In genomic region chr10:110393866-110394265, GRCh38 we compare ENCODE assay signal across 17 cellular contexts.
DNase-seq lines count a peak whose midpoint lies in the region; ATAC-seq, FAIRE-seq and TF ChIP-seq lines count a peak whose summit lies in the region.
"Had no signal": no experiment of that assay in that cellular context is flagged by ENCODE, and none has a peak within 500 bp of the region (broad histone marks: within the 10 kb centered on the region; RNA-seq: fewer than 3 reads in every experiment).

No MANE protein-coding gene starts in this region.

- no peak for TF ChIP-seq CTCF in IMR-90 (conservative IDR thresholded peaks at IDR 0.05; ENCODE audit: low read depth, low read length)
- no peak for TF ChIP-seq CTCF in H1 (IDR thresholded peaks at IDR 0.05; ENCODE audit: control extremely low read depth in 1 of 3, insufficient read depth in 1 of 3, low read depth in 1 of 3, low read length in 3 of 3)
- no peak for TF ChIP-seq CTCF in neural progenitor cell (IDR thresholded peaks at IDR 0.05)

- H2BK5ac ChIP-seq in IMR-90 (ENCODE audit: low read depth, low read length, poor library complexity, severe bottlenecking) (no peak overlapping the region), H1 (ENCODE audit: low read depth, low read length) (peak overlapping the region; percentile 35; the same call in 1 of the 2 replicates)

- peak overlapping the region; percentile 33 for H2AFZ ChIP-seq in IMR-90 (replicated peaks; ENCODE audit: low read length, poor library complexity)
- peak overlapping the region; percentile 98; the same call in 1 of the 2 replicates for H2AFZ ChIP-seq in H1 (ENCODE audit: low read length)
- H2AFZ ChIP-seq in neural progenitor cell (replicated peaks): no peak overlapping the region

- H3K79me1 ChIP-seq in IMR-90 (ENCODE audit: low read depth in 1 of 2, low read length in 2 of 2) (no peaks in the 10 kb centered on the region), H1 (ENCODE audit: low read depth, low read length) (no peaks in the 10 kb centered on the region)

- H4K20me1 ChIP-seq in IMR-90 (ENCODE audit: insufficient read depth, low read length) (no peaks in the 10 kb centered on the region), H1 (replicated peaks in 1 of 2; ENCODE audit: control insufficient read depth in 1 of 2, insufficient read depth in 2 of 2, low read length in 2 of 2) (no peaks in the 10 kb centered on the region), neural progenitor cell (ENCODE audit: low read depth) (no peaks in the 10 kb centered on the region)

- TF ChIP-seq RAD21 in IMR-90 (IDR thresholded peaks at IDR 0.05; ENCODE audit: low read length): no peak
- no peak for TF ChIP-seq RAD21 in H1 (IDR thresholded peaks at IDR 0.05 in 1 of 2, conservative IDR thresholded peaks at IDR 0.05 in 1 of 2; ENCODE audit: low read depth in 2 of 2, low read length in 2 of 2)

- H4K91ac ChIP-seq in IMR-90 (ENCODE audit: insufficient read depth, low read depth, low read length) (peak overlapping the region; percentile 52; the same call in 1 of the 2 replicates), H1 (replicated peaks; ENCODE audit: insufficient read length, low read length) (peak overlapping the region; percentile 54)

- H3K9me3 Mint-ChIP-seq in activated naive CD4-positive, alpha-beta T cell treated with anti-CD3 and anti-CD28 coated beads, Interleukin-2, amount 10 ng/mL, durations not matched to agents 7 days and 5 days: no peaks in the 10 kb centered on the region
- H3K9me3 Mint-ChIP-seq in activated naive CD4-positive, alpha-beta T cell treated with anti-CD3 and anti-CD28 coated beads for 36 hours: no peaks in the 10 kb centered on the region
- no peaks in the 10 kb centered on the region for H3K9me3 Mint-ChIP-seq in neural progenitor cell

- dilution Hi-C loops in IMR-90 (cut with HindIII; ENCODE audit: low sequenced_read_pairs, unreplicated experiment): no loop called here

- no peak overlapping the region for H3K23ac ChIP-seq in IMR-90 (ENCODE audit: low read depth, low read length)
- H3K23ac ChIP-seq in H1 (ENCODE audit: insufficient read length): no peak overlapping the region

- H3K27ac ChIP-seq in IMR-90 (ENCODE audit: insufficient read depth, low read length): no peak overlapping the region
- no peak overlapping the region for H3K27ac ChIP-seq in H1 (ENCODE audit: low read depth, low read length)
- H3K27ac ChIP-seq in neural progenitor cell: no peak overlapping the region

- DNase-seq in activated naive CD4-positive, alpha-beta T cell treated with anti-CD3 and anti-CD28 coated beads, Interleukin-2, amount 10 ng/mL, durations not matched to agents 7 days and 5 days: no peak
- DNase-seq in activated naive CD4-positive, alpha-beta T cell treated with anti-CD3 and anti-CD28 coated beads for 36 hours: no peak
- DNase-seq in IMR-90 (no peak), H1 (ENCODE audit: low read depth in 1 of 2, low spot score in 2 of 2) (no peak), neural progenitor cell (ENCODE audit: low spot score) (no peak), sciatic nerve (ENCODE audit: low spot score) (no peak)
- DNase-seq: GOT3, MG63, NCI-H1105, NCI-H1694 treated with DMSO at 0.1 percent for 48 hours, NCI-H345, NCI-H69 had no signal

- intact Hi-C loops in activated naive CD4-positive, alpha-beta T cell treated with anti-CD3 and anti-CD28 coated beads for 36 hours (cut with micrococcal nuclease): no loop called here
- intact Hi-C loops in IMR-90 (cut with micrococcal nuclease): no loop called here
- intact Hi-C loops in sciatic nerve (cut with DNase I): no loop called here

- peaks cover 39% of the 10 kb centered on the region for H3K27me3 Mint-ChIP-seq in activated naive CD4-positive, alpha-beta T cell treated with anti-CD3 and anti-CD28 coated beads, Interleukin-2, amount 10 ng/mL, durations not matched to agents 7 days and 5 days
- no peaks in the 10 kb centered on the region for H3K27me3 Mint-ChIP-seq in activated naive CD4-positive, alpha-beta T cell treated with anti-CD3 and anti-CD28 coated beads for 36 hours (ENCODE audit: low read depth)
- H3K27me3 Mint-ChIP-seq in neural progenitor cell (ENCODE audit: insufficient read depth, low read depth): peaks cover 7% of the 10 kb centered on the region

- H3K4me1 ChIP-seq in IMR-90 (ENCODE audit: control insufficient read depth, insufficient read depth, low read length): peaks cover 20% of the 10 kb centered on the region
- peaks cover 6 to 15% (median 9%) of the 10 kb centered on the region in 4 experiments for H3K4me1 ChIP-seq in H1 (replicated peaks in 1 of 4; ENCODE audit: control insufficient read depth in 3 of 4, insufficient read depth in 4 of 4, low read length in 3 of 4)
- peaks cover 28% of the 10 kb centered on the region for H3K4me1 ChIP-seq in neural progenitor cell

- no peak for FAIRE-seq in H1 (lab: Jason Lieb, UNC)
- FAIRE-seq: A204.1, GM12891 had no signal

- H2BK20ac ChIP-seq in IMR-90 (ENCODE audit: low read depth, low read length) (peak overlapping the region; percentile 59; the same call in 1 of the 2 replicates), H1 (ENCODE audit: low read length) (peak overlapping the region; percentile 86; the same call in 1 of the 2 replicates)

- CTCF ChIA-PET in activated naive CD4-positive, alpha-beta T cell treated with anti-CD3 and anti-CD28 coated beads, Interleukin-2, amount 10 ng/mL, durations not matched to agents 7 days and 5 days (lab: Charles Lee): no interaction called here
- CTCF ChIA-PET in activated naive CD4-positive, alpha-beta T cell treated with anti-CD3 and anti-CD28 coated beads for 36 hours (lab: Charles Lee): interaction anchor here (0.6 kb wide), 1 partner anchor 18 kb away, joined by 4 read pairs; no protein-coding TSS in a partner anchor
- CTCF ChIA-PET in IMR-90 (lab: Yijun Ruan, JAX): no interaction called here
- CTCF ChIA-PET in H1 (lab: Charles Lee; ENCODE audit: partially characterized antibody): interaction anchor here (0.6 to 4.5 kb wide), 3 partner anchors 13 to 152 kb away, joined by 3 to 20 read pairs (median 14); no protein-coding TSS in a partner anchor

- peaks cover 11% of the 10 kb centered on the region for H3K4me1 Mint-ChIP-seq in activated naive CD4-positive, alpha-beta T cell treated with anti-CD3 and anti-CD28 coated beads, Interleukin-2, amount 10 ng/mL, durations not matched to agents 7 days and 5 days
- peaks cover 23% of the 10 kb centered on the region for H3K4me1 Mint-ChIP-seq in activated naive CD4-positive, alpha-beta T cell treated with anti-CD3 and anti-CD28 coated beads for 36 hours (ENCODE audit: low read depth)
- peaks cover 23% of the 10 kb centered on the region for H3K4me1 Mint-ChIP-seq in neural progenitor cell

- BruUV-seq in IMR-90 (replicated peaks; lab: Mats Ljungman, UMichigan): no TSS peak

- POLR2A ChIA-PET in IMR-90 (lab: Charles Lee; ENCODE audit: unreplicated experiment): no interaction called here
- POLR2A ChIA-PET in H1 (lab: Charles Lee; ENCODE audit: partially characterized antibody): interaction anchor here (0.6 kb wide), 1 partner anchor 26 kb away, joined by 5 read pairs; no protein-coding TSS in a partner anchor

- no peak overlapping the region for H3K18ac ChIP-seq in IMR-90 (ENCODE audit: low read depth, low read length)
- peak overlapping the region; percentile 48 for H3K18ac ChIP-seq in H1 (ENCODE audit: extremely low read depth, low read length)

- H3K14ac ChIP-seq in IMR-90 (replicated peaks; ENCODE audit: low read depth, low read length) (no peak overlapping the region), H1 (ENCODE audit: insufficient read length) (no peak overlapping the region)

- TF ChIP-seq POLR2A in IMR-90 (IDR thresholded peaks at IDR 0.05; ENCODE audit: low read depth, low read length) (no peak), H1 (IDR thresholded peaks at IDR 0.05; ENCODE audit: control extremely low read depth in 1 of 2, low read depth in 2 of 2, low read length in 2 of 2) (no peak)

- no peak overlapping the region for H3K56ac ChIP-seq in IMR-90 (ENCODE audit: extremely low read depth, insufficient read depth, low read length)
- no peak overlapping the region for H3K56ac ChIP-seq in H1 (replicated peaks; ENCODE audit: insufficient read length, low read depth, low read length)

- peak overlapping the region; percentile 72 for H3K27ac Mint-ChIP-seq in activated naive CD4-positive, alpha-beta T cell treated with anti-CD3 and anti-CD28 coated beads, Interleukin-2, amount 10 ng/mL, durations not matched to agents 7 days and 5 days
- no peak overlapping the region for H3K27ac Mint-ChIP-seq in activated naive CD4-positive, alpha-beta T cell treated with anti-CD3 and anti-CD28 coated beads for 36 hours
- H3K27ac Mint-ChIP-seq in neural progenitor cell: peak overlapping the region; percentile 72

- no peak overlapping the region for H3K4me2 ChIP-seq in IMR-90 (ENCODE audit: low read depth, low read length)
- no peak overlapping the region for H3K4me2 ChIP-seq in H1 (ENCODE audit: insufficient read depth in 1 of 2, low read depth in 2 of 2, low read length in 2 of 2)
- H3K4me2 ChIP-seq in neural progenitor cell: no peak overlapping the region
- H3K4me2 ChIP-seq: KMS-11 had no signal

- no peak overlapping the region for H4K5ac ChIP-seq in IMR-90 (ENCODE audit: low read depth, low read length)
- H4K5ac ChIP-seq in H1 (ENCODE audit: insufficient read length, low read depth, low read length): no peak overlapping the region

- H3K4ac ChIP-seq in IMR-90 (ENCODE audit: low read depth, low read length) (peak overlapping the region; percentile 58; the same call in 1 of the 2 replicates), H1 (replicated peaks; ENCODE audit: insufficient read length, low read depth, low read length) (no peak overlapping the region)

- H3K4me3 Mint-ChIP-seq in activated naive CD4-positive, alpha-beta T cell treated with anti-CD3 and anti-CD28 coated beads, Interleukin-2, amount 10 ng/mL, durations not matched to agents 7 days and 5 days: no peak overlapping the region
- H3K4me3 Mint-ChIP-seq in activated naive CD4-positive, alpha-beta T cell treated with anti-CD3 and anti-CD28 coated beads for 36 hours: no peak overlapping the region
- no peak overlapping the region for H3K4me3 Mint-ChIP-seq in neural progenitor cell

- H2BK15ac ChIP-seq in IMR-90 (ENCODE audit: low read depth, low read length): peak overlapping the region; percentile 69; the same call in 1 of the 3 replicates
- peak overlapping the region; percentile 81; the same call in 1 of the 2 replicates for H2BK15ac ChIP-seq in H1 (ENCODE audit: low read length)

- in situ Hi-C loops in IMR-90 (cut with MboI; ENCODE audit: low sequenced_read_pairs): no loop called here

- ATAC-seq in IMR-90 (ENCODE audit: low read depth) (no peak), GM18502 (IDR thresholded peaks at IDR 0.05; ENCODE audit: poor library complexity, unreplicated experiment) (no peak), sciatic nerve (no peak), HG03045 (IDR thresholded peaks at IDR 0.05; ENCODE audit: unreplicated experiment) (no peak)

- H3K27me3 ChIP-seq in IMR-90 (ENCODE audit: control insufficient read depth, insufficient read depth, low read length): no peaks in the 10 kb centered on the region
- 0 out of 7 replicates have a peak, but pooled peaks cover 0 to 2% (median 0%) of the 10 kb centered on the region in 4 experiments for H3K27me3 ChIP-seq in H1 (replicated peaks in 1 of 4; ENCODE audit: control insufficient read depth in 3 of 4, extremely low read depth in 1 of 4, insufficient read depth in 3 of 4, low read length in 3 of 4)
- H3K27me3 ChIP-seq in neural progenitor cell: no peaks in the 10 kb centered on the region
- H3K27me3 ChIP-seq: MG63 had no signal

- no peak overlapping the region for H4K8ac ChIP-seq in IMR-90 (ENCODE audit: low read depth in 2 of 2, low read length in 2 of 2)
- 0 out of 2 replicates have a peak overlapping the region, but pooled peaks have one; percentile 38 for H4K8ac ChIP-seq in H1 (ENCODE audit: extremely low read depth, insufficient read depth, low read length)

- H3K9me3 ChIP-seq in IMR-90 (ENCODE audit: control insufficient read depth, insufficient read depth, low read length): no peaks in the 10 kb centered on the region
- H3K9me3 ChIP-seq in H1 (ENCODE audit: insufficient read depth in 2 of 2, low read depth in 1 of 2, low read length in 1 of 2): no peaks in the 10 kb centered on the region
- no peaks in the 10 kb centered on the region for H3K9me3 ChIP-seq in neural progenitor cell (ENCODE audit: low read depth)
- H3K9me3 ChIP-seq: MG63 had no signal

- H2BK12ac ChIP-seq in H1 (ENCODE audit: low read depth, low read length): peak overlapping the region; percentile 95; the same call in 1 of the 2 replicates

- H3K9me1 ChIP-seq in IMR-90 (ENCODE audit: insufficient read depth, low read length): peaks cover 17% of the 10 kb centered on the region

- H3K36me3 ChIP-seq in IMR-90 (ENCODE audit: control insufficient read depth, insufficient read depth, low read length): no peaks in the 10 kb centered on the region
- no peaks in the 10 kb centered on the region for H3K36me3 ChIP-seq in H1 (ENCODE audit: control insufficient read depth in 2 of 4, insufficient read depth in 4 of 4, low read length in 3 of 4)
- no peaks in the 10 kb centered on the region for H3K36me3 ChIP-seq in neural progenitor cell
- H3K36me3 ChIP-seq: MG63 had no signal

- H2AK9ac ChIP-seq in IMR-90 (replicated peaks; ENCODE audit: low read depth, low read length, poor library complexity): no peak overlapping the region

- 93% methylated on average over 3 of the region's 6 CpGs; no CpG with 5 or more reads in 1 of the 2 experiments for WGBS in IMR-90 (ENCODE audit: extremely low coverage in 2 of 2, insufficient read length in 1 of 2), 2 experiments
- 75% methylated on average over 6 of the region's 6 CpGs; no CpG with 5 or more reads in 1 of the 2 experiments for WGBS in H1 (ENCODE audit: extremely low coverage in 1 of 2, insufficient coverage in 1 of 2, insufficient read length in 1 of 2, insufficient replicate concordance in 2 of 2, low coverage in 1 of 2, low lambda C conversion rate in 2 of 2, missing lambda C conversion rate in 1 of 2), 2 experiments

- H3K9ac ChIP-seq in IMR-90 (ENCODE audit: low read depth, low read length) (no peak overlapping the region), H1 (replicated peaks in 1 of 4; ENCODE audit: extremely low read depth in 1 of 4, low read depth in 3 of 4, low read length in 3 of 4) (no peak overlapping the region), neural progenitor cell (no peak overlapping the region)
- H3K9ac ChIP-seq: KMS-11 had no signal

- peak overlapping the region; percentile 65 for H2AK5ac ChIP-seq in IMR-90 (ENCODE audit: low read depth, low read length)
- H2AK5ac ChIP-seq in H1 (ENCODE audit: low read depth, low read length): 0 out of 2 replicates have a peak overlapping the region, but pooled peaks have one; percentile 75

- H3K4me3 ChIP-seq in IMR-90 (ENCODE audit: insufficient read depth, low read depth, low read length) (no peak overlapping the region), H1 (ENCODE audit: extremely low read depth in 1 of 4, insufficient read depth in 2 of 4, low read depth in 3 of 4, low read length in 4 of 4) (no peak overlapping the region), neural progenitor cell (no peak overlapping the region)
- H3K4me3 ChIP-seq: MG63 had no signal

- no peaks in the 10 kb centered on the region for H3K23me2 ChIP-seq in H1 (ENCODE audit: low read depth, low read length)

- no peaks in the 10 kb centered on the region for H3K79me2 ChIP-seq in H1 (ENCODE audit: control insufficient read depth in 1 of 2, insufficient read depth in 2 of 2, low read length in 2 of 2)
- no peaks in the 10 kb centered on the region for H3K79me2 ChIP-seq in neural progenitor cell (ENCODE audit: low read depth)

- peak overlapping the region; percentile 25 for H2BK120ac ChIP-seq in IMR-90 (ENCODE audit: low read depth, low read length)
- no peak overlapping the region for H2BK120ac ChIP-seq in H1 (replicated peaks; ENCODE audit: low read depth, low read length)

- no peak for TF ChIP-seq EP300 in H1 (IDR thresholded peaks at IDR 0.05; ENCODE audit: borderline replicate concordance in 1 of 2, low read depth in 2 of 2, low read length in 2 of 2)

- no peaks in the 10 kb centered on the region for H3K36me3 Mint-ChIP-seq in activated naive CD4-positive, alpha-beta T cell treated with anti-CD3 and anti-CD28 coated beads, Interleukin-2, amount 10 ng/mL, durations not matched to agents 7 days and 5 days
- no peaks in the 10 kb centered on the region for H3K36me3 Mint-ChIP-seq in activated naive CD4-positive, alpha-beta T cell treated with anti-CD3 and anti-CD28 coated beads for 36 hours (ENCODE audit: low read depth)
- H3K36me3 Mint-ChIP-seq in neural progenitor cell: no peaks in the 10 kb centered on the region

- H3F3A ChIP-seq in neural progenitor cell (ENCODE audit: low read depth): no peaks in the 10 kb centered on the region

Comparison
In these comparisons a context has a peak if more than half of its experiments do, and no peak if none do; other contexts are left out.
1. CTCF ChIA-PET loops: an anchor here in activated naive CD4-positive, alpha-beta T cell treated with anti-CD3 and anti-CD28 coated beads for 36 hours (0.6 kb wide) and H1 (0.6 to 4.5 kb wide); none called in activated naive CD4-positive, alpha-beta T cell treated with anti-CD3 and anti-CD28 coated beads, Interleukin-2, amount 10 ng/mL, durations not matched to agents 7 days and 5 days and IMR-90.